9 cellular contexts compared by ENCODE assay signal in genomic region chr6:7115452-7116223, GRCh38. TPM values are rescaled to one million over a fixed set of nuclear protein-coding genes. Genes with fewer than 3 reads are reported as not detected.
DNase-seq lines count a peak whose midpoint lies in the region; ATAC-seq and TF ChIP-seq lines count a peak whose summit lies in the region.
"Had no signal": no experiment of that assay in that cellular context is flagged by ENCODE, and none has a peak within 500 bp of the region (broad histone marks: within the 10 kb centered on the region; RNA-seq: fewer than 3 reads in every experiment).

No MANE protein-coding gene starts in this region.

- H3K4me1 ChIP-seq in BLaER1 treated with 17β-estradiol and CSF1 and Interleukin-3, amounts not matched to agents 10 nM and 100 nM: peaks cover 59 to 84% (median 62%) of the 10 kb centered on the region in 10 experiments
- H3K4me1 ChIP-seq in Panc1 (ENCODE audit: control insufficient read depth, insufficient read depth, low read length) (peaks cover 69% of the 10 kb centered on the region), osteoblast (ENCODE audit: insufficient read depth, low read length) (peaks cover 19% of the 10 kb centered on the region)

- H3K79me2 ChIP-seq in osteoblast (ENCODE audit: insufficient read depth, low read length): peaks cover 100% of the 10 kb centered on the region

- H3K9ac ChIP-seq in BLaER1 treated with 17β-estradiol and CSF1 and Interleukin-3, amounts not matched to agents 10 nM and 100 nM: peak overlapping the region in 2 of 11 experiments; percentile 7 to 30; a peak in 1 of 22 replicates

- no peaks in the 10 kb centered on the region for H3K27me3 ChIP-seq in BLaER1 treated with 17β-estradiol and CSF1 and Interleukin-3, amounts not matched to agents 10 nM and 100 nM
- H3K27me3 ChIP-seq in Panc1 (ENCODE audit: control insufficient read depth, insufficient read depth, low read length): no peaks in the 10 kb centered on the region
- H3K27me3 ChIP-seq in osteoblast (ENCODE audit: insufficient read depth, low read length): no peaks in the 10 kb centered on the region

- H3K36me3 ChIP-seq in BLaER1 treated with 17β-estradiol and CSF1 and Interleukin-3, amounts not matched to agents 10 nM and 100 nM: peaks cover 4 to 56% (median 11%) of the 10 kb centered on the region in 11 experiments; a peak in 13 of 22 replicates
- no peaks in the 10 kb centered on the region for H3K36me3 ChIP-seq in Panc1 (ENCODE audit: control insufficient read depth, insufficient read depth, low read length)
- no peaks in the 10 kb centered on the region for H3K36me3 ChIP-seq in osteoblast (ENCODE audit: insufficient read depth, low read length)

- ATAC-seq in Panc1: 0 out of 2 replicates have a peak, but pooled peaks have one; percentile 25
- no peak for ATAC-seq in HG03095 (IDR thresholded peaks at IDR 0.05; ENCODE audit: unreplicated experiment)

- H2AFZ ChIP-seq in osteoblast (ENCODE audit: low read length): no peak overlapping the region

- H3K4me3 ChIP-seq in BLaER1 treated with 17β-estradiol and CSF1 and Interleukin-3, amounts not matched to agents 10 nM and 100 nM: no peak overlapping the region
- H3K4me3 ChIP-seq in Panc1 (ENCODE audit: low read depth in 2 of 2, low read length in 2 of 2) (no peak overlapping the region), fibroblast of mammary gland (ENCODE audit: control insufficient read depth, low read depth, low read length) (no peak overlapping the region), osteoblast (ENCODE audit: insufficient read depth, low read length) (no peak overlapping the region)

- intact Hi-C loops in Panc1 (cut with micrococcal nuclease; ENCODE audit: unreplicated experiment): no loop called here

- H3K9me3 ChIP-seq in BLaER1 treated with 17β-estradiol and CSF1 and Interleukin-3, amounts not matched to agents 10 nM and 100 nM (replicated peaks in 1 of 11): no peaks in the 10 kb centered on the region; a peak in 1 of 22 replicates
- H3K9me3 ChIP-seq in Panc1 (ENCODE audit: control insufficient read depth, insufficient read depth, low read depth, low read length): no peaks in the 10 kb centered on the region
- H3K9me3 ChIP-seq in osteoblast (ENCODE audit: low read depth, low read length): no peaks in the 10 kb centered on the region

- no TSS peak for BruUV-seq in Panc1 (replicated peaks; lab: Mats Ljungman, UMichigan)

- DNase-seq in Panc1 (ENCODE audit: low read depth, low spot score) (no peak), fibroblast of mammary gland (ENCODE audit: low read depth) (peak; percentile 44), osteoblast (ENCODE audit: insufficient read length, low spot score, missing footprints) (peak; percentile 55), NCI-H345 treated with DMSO at 0.1 percent for 48 hours (lab: John Stamatoyannopoulos, UW; ENCODE audit: unreplicated experiment) (no peak), SW480 (ENCODE audit: low spot score) (no peak), NCI-H2171 treated with DMSO at 0.1 percent for 48 hours (lab: John Stamatoyannopoulos, UW) (no peak)
- DNase-seq: stimulated activated CD4-positive, alpha-beta T cell treated with anti-CD3 and anti-CD28 coated beads, Interleukin-4, amount 100 ng/mL, for 1 hour had no signal

- CTCF ChIA-PET in Panc1 (lab: Charles Lee): interaction anchor here (0.7 kb wide), 1 partner anchor 321 kb away, joined by 5 read pairs; no protein-coding TSS in a partner anchor

- POLR2A ChIA-PET in Panc1 (lab: Charles Lee): no interaction called here

- H3K4me2 ChIP-seq in BLaER1 treated with 17β-estradiol and CSF1 and Interleukin-3, amounts not matched to agents 10 nM and 100 nM: peak overlapping the region; percentile 6 to 94 (median 85); a peak in 19 of 22 replicates
- peak overlapping the region; percentile 10 for H3K4me2 ChIP-seq in osteoblast (ENCODE audit: insufficient read depth, low read length)

- H3K27ac ChIP-seq in BLaER1 treated with 17β-estradiol and CSF1 and Interleukin-3, amounts not matched to agents 10 nM and 100 nM: no peak overlapping the region
- H3K27ac ChIP-seq in Panc1 (ENCODE audit: low read length): peak overlapping the region; percentile 14; the same call in 1 of the 2 replicates
- H3K27ac ChIP-seq in osteoblast (ENCODE audit: low read depth, low read length): peak overlapping the region; percentile 20

- in situ Hi-C loops in Panc1 (cut with HindIII; ENCODE audit: low pct_unique_long_range_greater_than_20kb, low sequenced_read_pairs): no loop called here

- no peak for TF ChIP-seq CTCF in Panc1 (IDR thresholded peaks at IDR 0.05)
- TF ChIP-seq CTCF in fibroblast of mammary gland (conservative IDR thresholded peaks at IDR 0.05; ENCODE audit: control insufficient read depth, insufficient read depth, low read depth, low read length): no peak
- no peak for TF ChIP-seq CTCF in osteoblast (IDR thresholded peaks at IDR 0.05; ENCODE audit: extremely low read depth, low read depth, low read length)

- H4K20me1 ChIP-seq in BLaER1 treated with 17β-estradiol and CSF1 and Interleukin-3, amounts not matched to agents 10 nM and 100 nM: peaks cover 79 to 100% (median 100%) of the 10 kb centered on the region in 11 experiments
- peaks cover 56% of the 10 kb centered on the region for H4K20me1 ChIP-seq in osteoblast (ENCODE audit: insufficient read depth, low read length)

RNA-seq across cellular contexts. Expression of gene RREB1, which starts 7.9 kb away (rescaled TPM):
- total RNA-seq in Panc1 (2021; ENCODE audit: unreplicated experiment) (30.7 TPM), osteoblast (25.9 and 29.3 TPM in 2 replicates)
- 17.9 TPM for polyA plus RNA-seq in Panc1 (2012; ENCODE audit: insufficient read length)

Comparison
In these comparisons a context has a peak if more than half of its experiments do, and no peak if none do; other contexts are left out.
1. H3K27ac ChIP-seq: peak in Panc1 (single experiment) and osteoblast (single experiment); none in BLaER1 treated with 17β-estradiol and CSF1 and Interleukin-3, amounts not matched to agents 10 nM and 100 nM (0 of 11).
2. DNase-seq: peak in fibroblast of mammary gland (single experiment) and osteoblast (single experiment); none in Panc1 (single experiment), NCI-H345 treated with DMSO at 0.1 percent for 48 hours (single experiment), SW480 (single experiment) and NCI-H2171 treated with DMSO at 0.1 percent for 48 hours (single experiment).